27 cellular contexts compared by ENCODE assay signal in the genomic region with DNA sequence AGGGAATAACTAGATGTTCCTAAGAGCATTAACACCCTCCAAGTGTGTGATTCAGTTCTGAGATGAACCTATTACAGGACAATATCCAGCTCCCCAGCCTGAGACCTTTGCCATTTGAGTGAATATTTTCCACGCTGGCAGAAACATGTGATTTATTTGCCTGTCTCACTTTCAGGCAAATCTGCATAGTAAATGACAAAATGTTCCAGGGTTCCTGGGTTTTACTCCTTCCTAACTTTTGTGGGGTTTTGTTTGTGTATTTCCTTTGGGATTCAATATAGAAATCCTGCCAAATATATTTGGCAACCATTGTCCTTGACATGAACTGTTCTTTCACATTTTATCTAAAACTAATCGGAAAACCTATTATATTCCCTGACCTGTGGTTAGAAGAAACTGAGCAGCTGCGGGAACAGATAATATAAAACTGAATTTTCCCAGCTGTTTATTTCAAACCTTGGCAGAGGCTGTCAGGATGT. TPM values are rescaled to one million over a fixed set of nuclear protein-coding genes. Genes with fewer than 3 reads are reported as not detected.
A peak's percentile ranks its signal among the peaks of the same experiment; 100 is the strongest.
DNase-seq lines count a peak whose midpoint lies in the region; ATAC-seq, FAIRE-seq and TF ChIP-seq lines count a peak whose summit lies in the region.
"Had no signal": no experiment of that assay in that cellular context is flagged by ENCODE, and none has a peak within 500 bp of the region (broad histone marks: within the 10 kb centered on the region; RNA-seq: fewer than 3 reads in every experiment).

No MANE protein-coding gene starts in this region.

- H3K27ac ChIP-seq in liver (ENCODE audit: low read depth in 1 of 2, low read length in 2 of 2) = peak overlapping the region; percentile 36 to 64
- H3K27ac ChIP-seq in HepG2 (ENCODE audit: extremely low read length, insufficient read depth, low read length) = no peak overlapping the region
- H3K27ac ChIP-seq in left ventricle myocardium inferior (replicated peaks) = peak overlapping the region; percentile 85

- no peaks in the 10 kb centered on the region for H3K36me3 ChIP-seq in liver (ENCODE audit: control insufficient read depth in 4 of 4, insufficient read depth in 3 of 4, low read depth in 1 of 4, low read length in 3 of 4)
- H3K36me3 ChIP-seq in HepG2 (replicated peaks in 1 of 2; ENCODE audit: control insufficient read depth in 1 of 2, insufficient read depth in 2 of 2, low read length in 2 of 2) = no peaks in the 10 kb centered on the region
- H3K36me3 ChIP-seq in left ventricle myocardium inferior = no peaks in the 10 kb centered on the region

- H3K27me3 Mint-ChIP-seq in nephron (ENCODE audit: low read depth) (no peaks in the 10 kb centered on the region), CD14-positive monocyte (ENCODE audit: low read depth in 3 of 3) (no peaks in the 10 kb centered on the region)
- H3K27me3 Mint-ChIP-seq: stimulated activated memory B cell treated with anti-CD40 and anti-IgM and Interleukin-4, amounts not matched to agents 10 μg/mL and 1 μg/mL and 100 μg/mL, for 72 hours had no signal

- H3K27me3 ChIP-seq in liver (ENCODE audit: control insufficient read depth in 4 of 4, insufficient read depth in 4 of 4, low read length in 3 of 4) (no peaks in the 10 kb centered on the region), HepG2 (ENCODE audit: control insufficient read depth in 1 of 2, insufficient read depth in 2 of 2, low read length in 2 of 2) (no peaks in the 10 kb centered on the region), left ventricle myocardium inferior (ENCODE audit: low read depth) (no peaks in the 10 kb centered on the region)

- no peak overlapping the region for H3K4me3 ChIP-seq in liver (ENCODE audit: low read depth in 1 of 3, low read length in 3 of 3)
- no peak overlapping the region for H3K4me3 ChIP-seq in HepG2 (replicated peaks in 1 of 3; ENCODE audit: insufficient read depth in 1 of 3, low read depth in 2 of 3, low read length in 3 of 3)
- no peak overlapping the region for H3K4me3 ChIP-seq in left ventricle myocardium inferior
- H3K4me3 ChIP-seq: GM12878 had no signal

- TF ChIP-seq EP300 in HepG2 (IDR thresholded peaks at IDR 0.05; ENCODE audit: low read depth in 2 of 2, low read length in 2 of 2) (no peak), HepG2 (CRISPR knock-in tag; IDR thresholded peaks at IDR 0.05; ENCODE audit: borderline replicate concordance) (no peak)

- TF ChIP-seq POLR2A in HepG2 (IDR thresholded peaks at IDR 0.05; ENCODE audit: insufficient read depth in 1 of 2, low read depth in 2 of 2, low read length in 2 of 2) = no peak

- peaks cover 14% of the 10 kb centered on the region for H3K9me3 Mint-ChIP-seq in nephron
- peaks cover 0 to 8% (median 0%) of the 10 kb centered on the region in 7 donors for H3K9me3 Mint-ChIP-seq in CD14-positive monocyte
- H3K9me3 Mint-ChIP-seq: activated CD4-positive, alpha-beta T cell treated with anti-CD3 and anti-CD28 coated beads, Interleukin-2, amount 10 ng/mL, durations not matched to agents 24 days and 14 days; natural killer cell; stimulated activated memory B cell treated with anti-CD40 and anti-IgM and Interleukin-4, amounts not matched to agents 10 μg/mL and 1 μg/mL and 100 μg/mL, for 72 hours; T-helper 2 cell treated with Interferon-gamma antibody and Interleukin-4, amounts not matched to agents 5 μg/mL and 100 μg/mL, for 36 hours had no signal

- POLR2A ChIA-PET in HepG2 (lab: Yijun Ruan, JAX) = no interaction called here

- no peak overlapping the region for H3K9ac ChIP-seq in liver (ENCODE audit: low read depth in 1 of 2, low read length in 2 of 2)
- no peak overlapping the region for H3K9ac ChIP-seq in HepG2 (ENCODE audit: insufficient read depth, low read depth, low read length)

- H3K9me3 ChIP-seq in liver (ENCODE audit: control insufficient read depth in 4 of 4, low read length in 3 of 4) (no peaks in the 10 kb centered on the region), HepG2 (ENCODE audit: low read length) (no peaks in the 10 kb centered on the region), left ventricle myocardium inferior (replicated peaks) (no peaks in the 10 kb centered on the region)

- intact Hi-C loops in HepG2 (cut with micrococcal nuclease; ENCODE audit: unreplicated experiment) (no loop called here), left ventricle myocardium inferior (cut with micrococcal nuclease) (no loop called here), CD14-positive monocyte (cut with micrococcal nuclease) (no loop called here)

- H3K27ac Mint-ChIP-seq in nephron (peak overlapping the region; percentile 45 to 82 (median 67)), CD14-positive monocyte (no peak overlapping the region)
- H3K27ac Mint-ChIP-seq: activated CD4-positive, alpha-beta T cell treated with anti-CD3 and anti-CD28 coated beads, Interleukin-2, amount 10 ng/mL, durations not matched to agents 24 days and 14 days; CD4-positive, CD25-positive, alpha-beta regulatory T cell; mesothelial cell of epicardium; natural killer cell; stimulated activated memory B cell treated with anti-CD40 and anti-IgM and Interleukin-4, amounts not matched to agents 10 μg/mL and 1 μg/mL and 100 μg/mL, for 72 hours; T-helper 2 cell treated with Interferon-gamma antibody and Interleukin-4, amounts not matched to agents 5 μg/mL and 100 μg/mL, for 36 hours had no signal

- H3K4me1 ChIP-seq in liver (ENCODE audit: control insufficient read depth in 4 of 4, insufficient read depth in 4 of 4, low read length in 3 of 4) (peaks cover 10 to 19% (median 15%) of the 10 kb centered on the region in 4 donors), HepG2 (ENCODE audit: insufficient read depth, low read length) (peaks cover 13% of the 10 kb centered on the region), left ventricle myocardium inferior (peaks cover 33% of the 10 kb centered on the region)

- no peak for FAIRE-seq in HepG2 (lab: Jason Lieb, UNC)
- FAIRE-seq: GM12878, urothelium cell line had no signal

- H3K4me3 Mint-ChIP-seq in nephron (no peak overlapping the region), CD14-positive monocyte (no peak overlapping the region)
- H3K4me3 Mint-ChIP-seq: activated CD4-positive, alpha-beta T cell treated with anti-CD3 and anti-CD28 coated beads, Interleukin-2, amount 10 ng/mL, durations not matched to agents 24 days and 14 days; CD4-positive, CD25-positive, alpha-beta regulatory T cell; mesothelial cell of epicardium; natural killer cell; stimulated activated memory B cell treated with anti-CD40 and anti-IgM and Interleukin-4, amounts not matched to agents 10 μg/mL and 1 μg/mL and 100 μg/mL, for 72 hours; T-helper 2 cell treated with Interferon-gamma antibody and Interleukin-4, amounts not matched to agents 5 μg/mL and 100 μg/mL, for 36 hours had no signal

- H3K79me2 ChIP-seq in HepG2 (ENCODE audit: insufficient read depth, low read length) = no peaks in the 10 kb centered on the region

- CTCF ChIA-PET in HepG2 (lab: Yijun Ruan, JAX; ENCODE audit: low intra/inter-chr PET ratio, low total read pairs) = no interaction called here

- no TSS peak for BruUV-seq in HepG2 (replicated peaks; lab: Mats Ljungman, UMichigan)

- 21% methylated on average over 3 of the region's 3 CpGs for WGBS in liver
- WGBS in HepG2 (ENCODE audit: low lambda C conversion rate) = 51% methylated on average over 3 of the region's 3 CpGs

- H4K20me1 ChIP-seq in HepG2 (ENCODE audit: insufficient read depth, low read length) = no peaks in the 10 kb centered on the region

- H3K36me3 Mint-ChIP-seq in nephron (ENCODE audit: low read depth) (no peaks in the 10 kb centered on the region), CD14-positive monocyte (no peaks in the 10 kb centered on the region)
- H3K36me3 Mint-ChIP-seq: CD4-positive, CD25-positive, alpha-beta regulatory T cell; mesothelial cell of epicardium; natural killer cell; stimulated activated memory B cell treated with anti-CD40 and anti-IgM and Interleukin-4, amounts not matched to agents 10 μg/mL and 1 μg/mL and 100 μg/mL, for 72 hours had no signal

- ATAC-seq in HepG2 (no peak), GM19351 (IDR thresholded peaks at IDR 0.05; ENCODE audit: unreplicated experiment) (no peak)
- ATAC-seq: GM12878; left colon; natural killer cell; stimulated activated memory B cell treated with anti-CD40 and anti-IgM and Interleukin-4, amounts not matched to agents 10 μg/mL and 1 μg/mL and 100 μg/mL, for 72 hours had no signal

- no peak overlapping the region for H3K4me2 ChIP-seq in HepG2 (ENCODE audit: low read depth, low read length)

- H2AFZ ChIP-seq in HepG2 (ENCODE audit: low read length) = no peak overlapping the region

- in situ Hi-C loops in HepG2 (cut with HindIII; ENCODE audit: extremely low pct_ligation_motif_present, low pct_unique_long_range_greater_than_20kb) = no loop called here

- peaks cover 12% of the 10 kb centered on the region for H3K4me1 Mint-ChIP-seq in nephron
- H3K4me1 Mint-ChIP-seq in CD14-positive monocyte = no peaks in the 10 kb centered on the region
- H3K4me1 Mint-ChIP-seq: activated CD4-positive, alpha-beta T cell treated with anti-CD3 and anti-CD28 coated beads, Interleukin-2, amount 10 ng/mL, durations not matched to agents 24 days and 14 days; CD4-positive, CD25-positive, alpha-beta regulatory T cell; natural killer cell; stimulated activated memory B cell treated with anti-CD40 and anti-IgM and Interleukin-4, amounts not matched to agents 10 μg/mL and 1 μg/mL and 100 μg/mL, for 72 hours had no signal

- TF ChIP-seq CTCF in liver (IDR thresholded peaks at IDR 0.05; ENCODE audit: low read depth, low read length, missing input control) = no peak
- TF ChIP-seq CTCF in HepG2 (CRISPR knock-in tag; IDR thresholded peaks at IDR 0.05) = no peak
- no peak for TF ChIP-seq CTCF in left ventricle myocardium inferior (IDR thresholded peaks at IDR 0.05; ENCODE audit: borderline replicate concordance)
- no peak for TF ChIP-seq CTCF in nephron (IDR thresholded peaks at IDR 0.05; ENCODE audit: unreplicated experiment in 3 of 3)
- TF ChIP-seq CTCF in CD14-positive monocyte (IDR thresholded peaks at IDR 0.05) = no peak

- TF ChIP-seq RAD21 in liver (IDR thresholded peaks at IDR 0.05) (peak in 1 of 2 donors; percentile 17), HepG2 (CRISPR knock-in tag; IDR thresholded peaks at IDR 0.05) (no peak)

- DNase-seq in HepG2 (ENCODE audit: low spot score) = no peak
- DNase-seq in left ventricle myocardium inferior = no peak
- DNase-seq in T-helper 9 cell = no peak
- DNase-seq in CD14-positive monocyte (ENCODE audit: low spot score) = no peak
- no peak for DNase-seq in SIG-M5 treated with dmso at 0.1 percent for 504 hours (lab: John Stamatoyannopoulos, UW; ENCODE audit: unreplicated experiment)
- DNase-seq: 8988T; activated CD4-positive, alpha-beta T cell treated with anti-CD3 and anti-CD28 coated beads, Interleukin-2, amount 10 ng/mL, durations not matched to agents 24 days and 14 days; activated effector memory CD4-positive, alpha-beta T cell treated with anti-CD3 and anti-CD28 coated beads, Interleukin-2, amount 50 U/mL, for 16 hours; activated T-cell treated with anti-CD3 and anti-CD28 coated beads, Interleukin-2, amount 50 U/mL, for 1 hour; CD4-positive, CD25-positive, alpha-beta regulatory T cell; cerebellar nuclear complex; EL; left colon; natural killer cell; NCI-H1048; NCI-H1694 treated with DMSO at 0.1 percent for 48 hours; NCI-H2171; NCI-H510A; stimulated activated CD4-positive, alpha-beta T cell treated with anti-CD3 and anti-CD28 coated beads, Interleukin-4, amount 100 ng/mL, for 24 hours had no signal

RNA-seq across cellular contexts. Expression of a gene that starts 12.5 kb away (rescaled TPM):
- total RNA-seq in liver = 10 to 100 TPM in 1 of 2 donors, 1 to 10 TPM in 1; 8.0 to 22.3 TPM
- polyA plus RNA-seq in liver = 10 to 100 TPM; 11.1 to 16.5 TPM
- total RNA-seq in HepG2 (2016; rRNA removed; fragmentation: Illumina TruSeq; extraction: Trizol) = 0.21 and 0.29 TPM in 2 replicates
- 0.10 TPM in 1 of 2 replicates, not detected in the other for total RNA-seq in HepG2 (2016; cell fraction: cytosol; rRNA removed; fragmentation: Illumina TruSeq; extraction: Trizol; ENCODE audit: low read depth)
- total RNA-seq in HepG2 (2016; cell fraction: insoluble cytoplasmic fraction; rRNA removed; fragmentation: Illumina TruSeq; extraction: Trizol) = 0.13 and 0.76 TPM in 2 replicates
- total RNA-seq in HepG2 (2016; cell fraction: membrane; rRNA removed; fragmentation: Illumina TruSeq; extraction: Trizol) = 0.34 and 0.40 TPM in 2 replicates
- 0.43 and 0.47 TPM in 2 replicates for total RNA-seq in HepG2 (2016; cell fraction: nucleus; rRNA removed; fragmentation: Illumina TruSeq; extraction: Trizol)
- 0.37 and 0.61 TPM in 2 replicates for polyA plus RNA-seq in HepG2 (2011; rRNA removed)
- 0.27 and 0.32 TPM in 2 replicates for polyA plus RNA-seq in HepG2 (2011; cell fraction: cytosol; rRNA removed)
- polyA plus RNA-seq in HepG2 (2011; cell fraction: nucleus; rRNA removed) = 0.19 and 0.23 TPM in 2 replicates
- 0.15 and 0.30 TPM in 2 replicates for polyA plus RNA-seq in HepG2 (2012)
- polyA plus RNA-seq in HepG2 (2016; cell fraction: cytosol; fragmentation: Illumina TruSeq; extraction: Trizol; ENCODE audit: low read depth) = 0.12 and 0.15 TPM in 2 replicates
- polyA plus RNA-seq in HepG2 (2016; cell fraction: insoluble cytoplasmic fraction; fragmentation: Illumina TruSeq; extraction: Trizol; ENCODE audit: low read depth) = 0.32 and 0.61 TPM in 2 replicates
- 0.24 and 0.27 TPM in 2 replicates for polyA plus RNA-seq in HepG2 (2016; cell fraction: membrane; fragmentation: Illumina TruSeq; extraction: Trizol; ENCODE audit: low read depth)
- 0.17 and 0.18 TPM in 2 replicates for polyA plus RNA-seq in HepG2 (2016; cell fraction: nucleus; fragmentation: Illumina TruSeq; extraction: Trizol; ENCODE audit: insufficient read depth, low read depth)
- 0.72 and 2.8 TPM in 2 replicates for polyA minus RNA-seq in HepG2 (2011; rRNA and poly(A)+ RNA removed; ENCODE audit: low replicate concordance)
- polyA minus RNA-seq in HepG2 (2011; cell fraction: cytosol; rRNA and poly(A)+ RNA removed) = 0.49 TPM in 1 of 2 replicates, not detected in the other
- 0.52 and 0.75 TPM in 2 replicates for polyA minus RNA-seq in HepG2 (2011; cell fraction: nucleus; rRNA and poly(A)+ RNA removed)
- 49.7 TPM for total RNA-seq in left ventricle myocardium inferior
- polyA plus RNA-seq in CD14-positive monocyte = 1 to 10 TPM; 4.3 to 4.5 TPM

RNA-seq across cellular contexts. Expression of a gene that starts 16.6 kb away (rescaled TPM):
- total RNA-seq in liver (10 to 100 TPM; 19.4 to 23.3 TPM), HepG2 (2016; rRNA removed; fragmentation: Illumina TruSeq; extraction: Trizol) (65.3 and 81.6 TPM in 2 replicates), left ventricle myocardium inferior (364 TPM)
- polyA plus RNA-seq in liver (10 to 100 TPM; 58.3 to 79.8 TPM), HepG2 (2011; rRNA removed) (92.9 and 109 TPM in 2 replicates), CD14-positive monocyte (100 to 1,000 TPM; 148 to 166 TPM)
- total RNA-seq in HepG2 (2016; cell fraction: cytosol; rRNA removed; fragmentation: Illumina TruSeq; extraction: Trizol; ENCODE audit: low read depth) = 48.9 and 60.1 TPM in 2 replicates
- total RNA-seq in HepG2 (2016; cell fraction: insoluble cytoplasmic fraction; rRNA removed; fragmentation: Illumina TruSeq; extraction: Trizol) = 66.6 and 82.1 TPM in 2 replicates
- 83.8 and 87.5 TPM in 2 replicates for total RNA-seq in HepG2 (2016; cell fraction: membrane; rRNA removed; fragmentation: Illumina TruSeq; extraction: Trizol)
- total RNA-seq in HepG2 (2016; cell fraction: nucleus; rRNA removed; fragmentation: Illumina TruSeq; extraction: Trizol) = 23.8 and 26.8 TPM in 2 replicates
- 68.4 and 100 TPM in 2 replicates for polyA plus RNA-seq in HepG2 (2011; cell fraction: cytosol; rRNA removed)
- polyA plus RNA-seq in HepG2 (2011; cell fraction: nucleus; rRNA removed) = 24.9 and 29.2 TPM in 2 replicates
- polyA plus RNA-seq in HepG2 (2012) = 88.7 and 108 TPM in 2 replicates
- 64.9 and 80.1 TPM in 2 replicates for polyA plus RNA-seq in HepG2 (2016; cell fraction: cytosol; fragmentation: Illumina TruSeq; extraction: Trizol; ENCODE audit: low read depth)
- polyA plus RNA-seq in HepG2 (2016; cell fraction: insoluble cytoplasmic fraction; fragmentation: Illumina TruSeq; extraction: Trizol; ENCODE audit: low read depth) = 77.6 and 82.3 TPM in 2 replicates
- 81.0 and 84.5 TPM in 2 replicates for polyA plus RNA-seq in HepG2 (2016; cell fraction: membrane; fragmentation: Illumina TruSeq; extraction: Trizol; ENCODE audit: low read depth)
- 43.9 and 46.2 TPM in 2 replicates for polyA plus RNA-seq in HepG2 (2016; cell fraction: nucleus; fragmentation: Illumina TruSeq; extraction: Trizol; ENCODE audit: insufficient read depth, low read depth)
- 35.6 and 56.8 TPM in 2 replicates for polyA minus RNA-seq in HepG2 (2011; rRNA and poly(A)+ RNA removed; ENCODE audit: low replicate concordance)
- polyA minus RNA-seq in HepG2 (2011; cell fraction: cytosol; rRNA and poly(A)+ RNA removed) = 13.1 and 17.3 TPM in 2 replicates
- 18.0 and 23.9 TPM in 2 replicates for polyA minus RNA-seq in HepG2 (2011; cell fraction: nucleus; rRNA and poly(A)+ RNA removed)

Comparison
In these comparisons a context has a peak if more than half of its experiments do, and no peak if none do; other contexts are left out.
1. RNA of a gene that starts 12.5 kb away (total RNA-seq): 49.7 TPM in left ventricle myocardium inferior (single experiment) and 8.0 to 22.3 TPM in liver; 0.10 to 0.76 TPM in HepG2; every median in the first group is over 4 times any median in the second.
2. H3K27ac Mint-ChIP-seq: peak in nephron (3 of 3); none in CD14-positive monocyte (0 of 7).